Comparison of ENCODE assay signal across 16 cellular contexts in the genomic region with DNA sequence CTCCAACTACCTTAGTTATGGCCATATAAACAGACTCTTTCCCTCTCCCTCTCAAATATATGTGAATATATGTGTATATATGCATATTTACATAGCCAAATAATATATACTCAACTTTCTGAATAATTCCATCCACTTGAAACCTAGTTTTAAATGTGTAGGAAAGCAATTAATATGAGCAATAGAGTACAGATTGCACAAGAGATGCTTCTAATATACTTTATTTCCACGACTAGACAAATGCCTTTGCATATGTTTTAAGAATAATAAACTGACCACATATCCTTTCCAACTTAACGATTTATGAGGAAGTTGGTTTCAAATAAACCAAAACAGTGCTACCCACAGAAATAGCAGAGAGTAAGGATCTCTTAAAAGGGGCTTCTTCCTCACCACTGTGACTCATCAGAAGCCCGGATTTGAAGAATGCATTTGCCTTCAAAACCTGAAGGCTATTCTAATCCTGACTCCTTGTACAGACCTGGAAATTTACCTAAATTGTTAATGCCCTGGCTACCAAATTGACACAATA.
A peak's percentile ranks its signal among the peaks of the same experiment; 100 is the strongest.
DNase-seq lines count a peak whose midpoint lies in the region; ATAC-seq and TF ChIP-seq lines count a peak whose summit lies in the region.
"Had no signal": no experiment of that assay in that cellular context is flagged by ENCODE, and none has a peak within 500 bp of the region (broad histone marks: within the 10 kb centered on the region; RNA-seq: fewer than 3 reads in every experiment).

No MANE protein-coding gene starts in this region.

- peaks cover 5% of the 10 kb centered on the region for H3K4me1 ChIP-seq in fibroblast of lung (ENCODE audit: control insufficient read depth, extremely low read depth, insufficient read depth, low read length)
- no peaks in the 10 kb centered on the region for H3K4me1 ChIP-seq in OCI-LY7 (ENCODE audit: insufficient read depth, low read length, poor library complexity, severe bottlenecking)
- no peaks in the 10 kb centered on the region for H3K4me1 ChIP-seq in Karpas-422 (ENCODE audit: low read length)
- H3K4me1 ChIP-seq: uterus had no signal

- H3K4me2 ChIP-seq in fibroblast of lung (ENCODE audit: extremely low read depth, insufficient read depth, low read length) (peak overlapping the region; percentile 27), OCI-LY7 (ENCODE audit: low read length) (no peak overlapping the region), Karpas-422 (ENCODE audit: low read depth, low read length, poor library complexity, severe bottlenecking) (no peak overlapping the region)

- CTCF ChIA-PET in AG04450 (lab: Charles Lee) (interaction anchor here (1.7 kb wide), 1 partner anchor 673 kb away, joined by 3 read pairs; no protein-coding TSS in a partner anchor), OCI-LY7 (lab: Charles Lee; ENCODE audit: unreplicated experiment) (no interaction called here)
- CTCF ChIA-PET in activated CD4-positive, alpha-beta T cell treated with anti-CD3 and anti-CD28 coated beads, Interleukin-2, amount 10 ng/mL, durations not matched to agents 7 days and 5 days (lab: Charles Lee), result no interaction called here

- H3K79me2 ChIP-seq in fibroblast of lung (ENCODE audit: control insufficient read depth, insufficient read depth, low read length), result no peaks in the 10 kb centered on the region
- no peaks in the 10 kb centered on the region for H3K79me2 ChIP-seq in OCI-LY7 (ENCODE audit: insufficient read depth, low read depth, low read length)
- H3K79me2 ChIP-seq in Karpas-422 (ENCODE audit: low read length), result no peaks in the 10 kb centered on the region

- no peaks in the 10 kb centered on the region for H3K36me3 Mint-ChIP-seq in activated CD4-positive, alpha-beta T cell treated with anti-CD3 and anti-CD28 coated beads, Interleukin-2, amount 10 ng/mL, durations not matched to agents 7 days and 5 days (ENCODE audit: low read depth)
- H3K36me3 Mint-ChIP-seq: immature natural killer cell; stimulated activated effector memory CD8-positive, alpha-beta T cell treated with anti-CD3 and anti-CD28 coated beads, Interleukin-12 subunit alpha, Interleukin-12 subunit beta, amount 100 ng/mL, for 72 hours had no signal

- H3K27ac Mint-ChIP-seq in activated CD4-positive, alpha-beta T cell treated with anti-CD3 and anti-CD28 coated beads, Interleukin-2, amount 10 ng/mL, durations not matched to agents 7 days and 5 days, result no peak overlapping the region
- H3K27ac Mint-ChIP-seq: immature natural killer cell; stimulated activated effector memory CD8-positive, alpha-beta T cell treated with anti-CD3 and anti-CD28 coated beads, Interleukin-12 subunit alpha, Interleukin-12 subunit beta, amount 100 ng/mL, for 72 hours had no signal

- H3K27ac ChIP-seq in AG04450 (ENCODE audit: low read depth, low read length), result no peak overlapping the region
- no peak overlapping the region for H3K27ac ChIP-seq in fibroblast of lung (ENCODE audit: insufficient read depth, low read length)
- no peak overlapping the region for H3K27ac ChIP-seq in OCI-LY7 (ENCODE audit: low read depth, low read length, poor library complexity, severe bottlenecking)
- no peak overlapping the region for H3K27ac ChIP-seq in Karpas-422 (ENCODE audit: low read length)
- H3K27ac ChIP-seq: uterus had no signal

- H3K27me3 ChIP-seq in AG04450 (ENCODE audit: control insufficient read depth, insufficient read depth, low read length), result no peaks in the 10 kb centered on the region
- H3K27me3 ChIP-seq in fibroblast of lung (ENCODE audit: control insufficient read depth, insufficient read depth, low read length), result no peaks in the 10 kb centered on the region
- H3K27me3 ChIP-seq in Karpas-422 (ENCODE audit: low read length), result no peaks in the 10 kb centered on the region
- H3K27me3 ChIP-seq: uterus had no signal

- no peak overlapping the region for H3K4me3 ChIP-seq in AG04450 (ENCODE audit: low read depth, low read length)
- H3K4me3 ChIP-seq in HFF-Myc (replicated peaks; ENCODE audit: low read depth, low read length), result no peak overlapping the region
- no peak overlapping the region for H3K4me3 ChIP-seq in fibroblast of lung (replicated peaks in 1 of 4; ENCODE audit: control extremely low read depth in 1 of 4, insufficient read depth in 1 of 4, low read depth in 3 of 4, low read length in 4 of 4)
- H3K4me3 ChIP-seq in OCI-LY7 (ENCODE audit: low read depth, low read length, poor library complexity, severe bottlenecking), result no peak overlapping the region
- H3K4me3 ChIP-seq in Karpas-422 (ENCODE audit: low read length), result no peak overlapping the region
- H3K4me3 ChIP-seq: uterus had no signal

- H3K36me3 ChIP-seq in fibroblast of lung (ENCODE audit: control insufficient read depth, insufficient read depth, low read length) (no peaks in the 10 kb centered on the region), OCI-LY7 (ENCODE audit: insufficient read depth, low read length) (no peaks in the 10 kb centered on the region), Karpas-422 (ENCODE audit: insufficient read depth, low read length) (no peaks in the 10 kb centered on the region)
- H3K36me3 ChIP-seq: uterus had no signal

- no peak for ATAC-seq in GM18502 (IDR thresholded peaks at IDR 0.05; ENCODE audit: poor library complexity, unreplicated experiment)
- ATAC-seq: stimulated activated effector memory CD8-positive, alpha-beta T cell treated with anti-CD3 and anti-CD28 coated beads, Interleukin-12 subunit alpha, Interleukin-12 subunit beta, amount 100 ng/mL, for 72 hours had no signal

- intact Hi-C loops in OCI-LY7 (cut with micrococcal nuclease; ENCODE audit: unreplicated experiment), result no loop called here

- peaks cover 3% of the 10 kb centered on the region for H3K27me3 Mint-ChIP-seq in activated CD4-positive, alpha-beta T cell treated with anti-CD3 and anti-CD28 coated beads, Interleukin-2, amount 10 ng/mL, durations not matched to agents 7 days and 5 days

- H2AFZ ChIP-seq in fibroblast of lung (ENCODE audit: low read length), result no peak overlapping the region
- no peak overlapping the region for H2AFZ ChIP-seq in OCI-LY7 (ENCODE audit: low read length)
- no peak overlapping the region for H2AFZ ChIP-seq in Karpas-422 (ENCODE audit: low read length)

- no peak for TF ChIP-seq CTCF in AG04450 (IDR thresholded peaks at IDR 0.05; ENCODE audit: low read depth, low read length)
- no peak for TF ChIP-seq CTCF in HFF-Myc (IDR thresholded peaks at IDR 0.05; ENCODE audit: low read depth, low read length, missing control alignments)
- no peak for TF ChIP-seq CTCF in fibroblast of lung (conservative IDR thresholded peaks at IDR 0.05 in 1 of 2, IDR thresholded peaks at IDR 0.05 in 1 of 2; ENCODE audit: low read depth in 1 of 2, low read length in 2 of 2)
- no peak for TF ChIP-seq CTCF in OCI-LY7 (conservative IDR thresholded peaks at IDR 0.05; ENCODE audit: low read length)

- no peak overlapping the region for H3K9ac ChIP-seq in fibroblast of lung (ENCODE audit: insufficient read depth, low read length)
- no peak overlapping the region for H3K9ac ChIP-seq in Karpas-422 (ENCODE audit: low read length)

- no peaks in the 10 kb centered on the region for H3K4me1 Mint-ChIP-seq in activated CD4-positive, alpha-beta T cell treated with anti-CD3 and anti-CD28 coated beads, Interleukin-2, amount 10 ng/mL, durations not matched to agents 7 days and 5 days
- H3K4me1 Mint-ChIP-seq: stimulated activated effector memory CD8-positive, alpha-beta T cell treated with anti-CD3 and anti-CD28 coated beads, Interleukin-12 subunit alpha, Interleukin-12 subunit beta, amount 100 ng/mL, for 72 hours had no signal

- no TSS peak for BruUV-seq in OCI-LY7 (replicated peaks; lab: Mats Ljungman, UMichigan)

- H3K9me3 ChIP-seq in AG04450 (ENCODE audit: control insufficient read depth, insufficient read depth, low read length), result no peaks in the 10 kb centered on the region
- H3K9me3 ChIP-seq in fibroblast of lung (ENCODE audit: control insufficient read depth, insufficient read depth, low read depth, low read length), result no peaks in the 10 kb centered on the region
- H3K9me3 ChIP-seq in OCI-LY7 (ENCODE audit: low read length), result no peaks in the 10 kb centered on the region
- no peaks in the 10 kb centered on the region for H3K9me3 ChIP-seq in Karpas-422 (ENCODE audit: low read length)
- H3K9me3 ChIP-seq: uterus had no signal

- peaks cover 8% of the 10 kb centered on the region for H3K9me3 Mint-ChIP-seq in activated CD4-positive, alpha-beta T cell treated with anti-CD3 and anti-CD28 coated beads, Interleukin-2, amount 10 ng/mL, durations not matched to agents 7 days and 5 days
- H3K9me3 Mint-ChIP-seq: stimulated activated effector memory CD8-positive, alpha-beta T cell treated with anti-CD3 and anti-CD28 coated beads, Interleukin-12 subunit alpha, Interleukin-12 subunit beta, amount 100 ng/mL, for 72 hours had no signal

- H4K20me1 ChIP-seq in fibroblast of lung (ENCODE audit: control insufficient read depth, extremely low read depth, insufficient read depth, low read length) (no peaks in the 10 kb centered on the region), OCI-LY7 (ENCODE audit: insufficient read depth, low read length) (no peaks in the 10 kb centered on the region), Karpas-422 (ENCODE audit: insufficient read depth, low read depth, low read length) (no peaks in the 10 kb centered on the region)

- POLR2A ChIA-PET in AG04450 (lab: Yijun Ruan, JAX), result no interaction called here
- POLR2A ChIA-PET in activated CD4-positive, alpha-beta T cell treated with anti-CD3 and anti-CD28 coated beads, Interleukin-2, amount 10 ng/mL, durations not matched to agents 7 days and 5 days (lab: Charles Lee), result no interaction called here
- POLR2A ChIA-PET in OCI-LY7 (lab: Charles Lee), result no interaction called here

- H3K9me2 ChIP-seq in OCI-LY7 (ENCODE audit: insufficient read depth, low read length) (no peaks in the 10 kb centered on the region), Karpas-422 (replicated peaks; ENCODE audit: insufficient read depth, low read length) (no peaks in the 10 kb centered on the region)

- H3K4me3 Mint-ChIP-seq in activated CD4-positive, alpha-beta T cell treated with anti-CD3 and anti-CD28 coated beads, Interleukin-2, amount 10 ng/mL, durations not matched to agents 7 days and 5 days, result no peak overlapping the region
- H3K4me3 Mint-ChIP-seq: immature natural killer cell; stimulated activated effector memory CD8-positive, alpha-beta T cell treated with anti-CD3 and anti-CD28 coated beads, Interleukin-12 subunit alpha, Interleukin-12 subunit beta, amount 100 ng/mL, for 72 hours had no signal

- DNase-seq in AG04450 (ENCODE audit: low read depth, low spot score) (peak; percentile 68), HFF-Myc (ENCODE audit: extremely low read depth, low read depth) (peak; percentile 65), RPMI7951 (ENCODE audit: low read depth) (peak; percentile 82), fibroblast of lung (ENCODE audit: low read depth in 2 of 2) (peak; percentile 84 to 88), OCI-LY7 (ENCODE audit: low spot score) (no peak), Karpas-422 (no peak)
- DNase-seq in activated CD4-positive, alpha-beta T cell treated with anti-CD3 and anti-CD28 coated beads, Interleukin-2, amount 10 ng/mL, durations not matched to agents 7 days and 5 days, result no peak
- DNase-seq: activated naive CD4-positive, alpha-beta T cell treated with Interleukin-2 at 50 U/mL for 16 hours; DMS79 treated with DMSO at 0.1 percent for 48 hours; immature natural killer cell; NCI-H2029; posterior cingulate gyrus; T-helper 2 cell; uterus had no signal

Comparison
In these comparisons a context has a peak if more than half of its experiments do, and no peak if none do; other contexts are left out.
1. DNase-seq: peak in AG04450 (single experiment), HFF-Myc (single experiment), RPMI7951 (single experiment) and fibroblast of lung (2 of 2); none in activated CD4-positive, alpha-beta T cell treated with anti-CD3 and anti-CD28 coated beads, Interleukin-2, amount 10 ng/mL, durations not matched to agents 7 days and 5 days (single experiment), OCI-LY7 (single experiment) and Karpas-422 (single experiment).